Comparison of ENCODE assay signal across 8 cellular contexts in genomic region chr7:17302575-17303142, GRCh38. TPM values are rescaled to one million over a fixed set of nuclear protein-coding genes. Genes with fewer than 3 reads are reported as not detected.
A peak's percentile ranks its signal among the peaks of the same experiment; 100 is the strongest.
DNase-seq lines count a peak whose midpoint lies in the region; ATAC-seq and TF ChIP-seq lines count a peak whose summit lies in the region.

No MANE protein-coding gene starts in this region.

- TF ChIP-seq CTCF in GM13977 (IDR thresholded peaks at IDR 0.05; ENCODE audit: extremely low read depth, insufficient read depth, missing control alignments) (peak; percentile 50), LNCaP clone FGC (IDR thresholded peaks at IDR 0.05; ENCODE audit: control insufficient read depth, extremely low read depth, insufficient read depth) (peak; percentile 54), cardiac fibroblast (IDR thresholded peaks at IDR 0.05; ENCODE audit: low read depth, low read length) (no peak)

- no peak overlapping the region for H3K4me3 Mint-ChIP-seq in stimulated activated memory B cell treated with anti-CD40 and anti-IgM and Interleukin-4, amounts not matched to agents 10 μg/mL and 1 μg/mL and 100 μg/mL, for 72 hours
- peak overlapping the region in 1 of 2 donors; percentile 51 for H3K4me3 Mint-ChIP-seq in stimulated activated naive B cell treated with anti-CD40 and anti-IgM and Interleukin-4, amounts not matched to agents 10 μg/mL and 1 μg/mL and 100 μg/mL, for 72 hours

- peak; percentile 42 for ATAC-seq in GM21528 (IDR thresholded peaks at IDR 0.05; ENCODE audit: low FRiP score, unreplicated experiment)
- ATAC-seq in stimulated activated memory B cell treated with anti-CD40 and anti-IgM and Interleukin-4, amounts not matched to agents 10 μg/mL and 1 μg/mL and 100 μg/mL, for 72 hours: no peak
- no peak for ATAC-seq in stimulated activated naive B cell treated with anti-CD40 and anti-IgM and Interleukin-4, amounts not matched to agents 10 μg/mL and 1 μg/mL and 100 μg/mL, for 72 hours (replicated peaks)

- no peak overlapping the region for H3K27ac Mint-ChIP-seq in stimulated activated memory B cell treated with anti-CD40 and anti-IgM and Interleukin-4, amounts not matched to agents 10 μg/mL and 1 μg/mL and 100 μg/mL, for 72 hours
- no peak overlapping the region for H3K27ac Mint-ChIP-seq in stimulated activated naive B cell treated with anti-CD40 and anti-IgM and Interleukin-4, amounts not matched to agents 10 μg/mL and 1 μg/mL and 100 μg/mL, for 72 hours

- peaks cover 34% of the 10 kb centered on the region for H3K4me1 Mint-ChIP-seq in stimulated activated memory B cell treated with anti-CD40 and anti-IgM and Interleukin-4, amounts not matched to agents 10 μg/mL and 1 μg/mL and 100 μg/mL, for 72 hours
- H3K4me1 Mint-ChIP-seq in stimulated activated naive B cell treated with anti-CD40 and anti-IgM and Interleukin-4, amounts not matched to agents 10 μg/mL and 1 μg/mL and 100 μg/mL, for 72 hours: peaks cover 26 to 31% of the 10 kb centered on the region in 2 donors

- H3K9me3 Mint-ChIP-seq in stimulated activated memory B cell treated with anti-CD40 and anti-IgM and Interleukin-4, amounts not matched to agents 10 μg/mL and 1 μg/mL and 100 μg/mL, for 72 hours: peaks cover 4% of the 10 kb centered on the region
- peaks cover 2 to 6% of the 10 kb centered on the region in 2 donors for H3K9me3 Mint-ChIP-seq in stimulated activated naive B cell treated with anti-CD40 and anti-IgM and Interleukin-4, amounts not matched to agents 10 μg/mL and 1 μg/mL and 100 μg/mL, for 72 hours

- H3K4me3 ChIP-seq in LNCaP clone FGC (ENCODE audit: low read depth, low read length) (no peak overlapping the region), cardiac fibroblast (replicated peaks in 1 of 2; ENCODE audit: low read depth in 2 of 2, low read length in 2 of 2) (peak overlapping the region; percentile 13 to 18)

- peaks cover 7% of the 10 kb centered on the region for H3K36me3 Mint-ChIP-seq in stimulated activated memory B cell treated with anti-CD40 and anti-IgM and Interleukin-4, amounts not matched to agents 10 μg/mL and 1 μg/mL and 100 μg/mL, for 72 hours
- peaks cover 7 to 10% of the 10 kb centered on the region in 2 donors for H3K36me3 Mint-ChIP-seq in stimulated activated naive B cell treated with anti-CD40 and anti-IgM and Interleukin-4, amounts not matched to agents 10 μg/mL and 1 μg/mL and 100 μg/mL, for 72 hours

- DNase-seq in GM13977 (ENCODE audit: low spot score) (peak; percentile 17), LNCaP clone FGC (ENCODE audit: low read depth) (no peak), cardiac fibroblast (ENCODE audit: low read depth in 2 of 2) (peak; percentile 45 to 51), renal cortical epithelial cell (ENCODE audit: low read depth) (peak; percentile 55), NCI-H82 (lab: John Stamatoyannopoulos, UW) (no peak)
- DNase-seq in stimulated activated naive B cell treated with anti-CD40 and anti-IgM and Interleukin-4, amounts not matched to agents 10 μg/mL and 1 μg/mL and 100 μg/mL, for 72 hours: no peak

- no peaks in the 10 kb centered on the region for H3K27me3 Mint-ChIP-seq in stimulated activated memory B cell treated with anti-CD40 and anti-IgM and Interleukin-4, amounts not matched to agents 10 μg/mL and 1 μg/mL and 100 μg/mL, for 72 hours
- H3K27me3 Mint-ChIP-seq in stimulated activated naive B cell treated with anti-CD40 and anti-IgM and Interleukin-4, amounts not matched to agents 10 μg/mL and 1 μg/mL and 100 μg/mL, for 72 hours: no peaks in the 10 kb centered on the region

- in situ Hi-C loops in GM13977 (cut with MboI; ENCODE audit: low pct_unique_long_range_greater_than_20kb, low sequenced_read_pairs, unreplicated experiment): loop anchor here (5.0 to 25.0 kb wide), 2 partner anchors 235 to 315 kb away; no protein-coding TSS in a partner anchor

RNA-seq across cellular contexts. Expression of gene AHR, which starts 4.2 kb away (rescaled TPM):
- total RNA-seq in renal cortical epithelial cell: 96.7 and 214 TPM in 2 replicates

Comparison
In these comparisons a context has a peak if more than half of its experiments do, and no peak if none do; other contexts are left out.
1. DNase-seq: peak in GM13977 (single experiment), cardiac fibroblast (2 of 2) and renal cortical epithelial cell (single experiment); none in LNCaP clone FGC (single experiment), stimulated activated naive B cell treated with anti-CD40 and anti-IgM and Interleukin-4, amounts not matched to agents 10 μg/mL and 1 μg/mL and 100 μg/mL, for 72 hours (single experiment) and NCI-H82 (single experiment).